ENCODE assay signal across 1 cellular context in genomic region chr11:64355078-64355940, GRCh38.
TF ChIP-seq lines count a peak whose summit lies in the region.

No MANE protein-coding gene starts in this region.

TF ChIP-seq in HCT116, 20 proteins besides CTCF, POLR2A, EP300 and RAD21 (continued from another document):
- TF ChIP-seq, protein P1, sequence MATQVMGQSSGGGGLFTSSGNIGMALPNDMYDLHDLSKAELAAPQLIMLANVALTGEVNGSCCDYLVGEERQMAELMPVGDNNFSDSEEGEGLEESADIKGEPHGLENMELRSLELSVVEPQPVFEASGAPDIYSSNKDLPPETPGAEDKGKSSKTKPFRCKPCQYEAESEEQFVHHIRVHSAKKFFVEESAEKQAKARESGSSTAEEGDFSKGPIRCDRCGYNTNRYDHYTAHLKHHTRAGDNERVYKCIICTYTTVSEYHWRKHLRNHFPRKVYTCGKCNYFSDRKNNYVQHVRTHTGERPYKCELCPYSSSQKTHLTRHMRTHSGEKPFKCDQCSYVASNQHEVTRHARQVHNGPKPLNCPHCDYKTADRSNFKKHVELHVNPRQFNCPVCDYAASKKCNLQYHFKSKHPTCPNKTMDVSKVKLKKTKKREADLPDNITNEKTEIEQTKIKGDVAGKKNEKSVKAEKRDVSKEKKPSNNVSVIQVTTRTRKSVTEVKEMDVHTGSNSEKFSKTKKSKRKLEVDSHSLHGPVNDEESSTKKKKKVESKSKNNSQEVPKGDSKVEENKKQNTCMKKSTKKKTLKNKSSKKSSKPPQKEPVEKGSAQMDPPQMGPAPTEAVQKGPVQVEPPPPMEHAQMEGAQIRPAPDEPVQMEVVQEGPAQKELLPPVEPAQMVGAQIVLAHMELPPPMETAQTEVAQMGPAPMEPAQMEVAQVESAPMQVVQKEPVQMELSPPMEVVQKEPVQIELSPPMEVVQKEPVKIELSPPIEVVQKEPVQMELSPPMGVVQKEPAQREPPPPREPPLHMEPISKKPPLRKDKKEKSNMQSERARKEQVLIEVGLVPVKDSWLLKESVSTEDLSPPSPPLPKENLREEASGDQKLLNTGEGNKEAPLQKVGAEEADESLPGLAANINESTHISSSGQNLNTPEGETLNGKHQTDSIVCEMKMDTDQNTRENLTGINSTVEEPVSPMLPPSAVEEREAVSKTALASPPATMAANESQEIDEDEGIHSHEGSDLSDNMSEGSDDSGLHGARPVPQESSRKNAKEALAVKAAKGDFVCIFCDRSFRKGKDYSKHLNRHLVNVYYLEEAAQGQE (IDR thresholded peaks at IDR 0.05; ENCODE audit: low read depth): no peak
- TF ChIP-seq ELF1 (IDR thresholded peaks at IDR 0.05; ENCODE audit: borderline replicate concordance, low read depth) (no peak), TCF7L2 (IDR thresholded peaks at IDR 0.05; ENCODE audit: borderline replicate concordance, extremely low read depth, insufficient read depth, insufficient read length) (peak; percentile 43), MAX (IDR thresholded peaks at IDR 0.05) (no peak), POLR2AphosphoS5 (IDR thresholded peaks at IDR 0.05; ENCODE audit: low read depth, low read length) (peak; percentile 59), EGR1 (IDR thresholded peaks at IDR 0.05; ENCODE audit: low read depth) (no peak), CBX3 (IDR thresholded peaks at IDR 0.05; ENCODE audit: low read depth) (no peak), JUND (IDR thresholded peaks at IDR 0.05) (no peak)
- TF ChIP-seq, protein P2, sequence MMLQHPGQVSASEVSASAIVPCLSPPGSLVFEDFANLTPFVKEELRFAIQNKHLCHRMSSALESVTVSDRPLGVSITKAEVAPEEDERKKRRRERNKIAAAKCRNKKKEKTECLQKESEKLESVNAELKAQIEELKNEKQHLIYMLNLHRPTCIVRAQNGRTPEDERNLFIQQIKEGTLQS (IDR thresholded peaks at IDR 0.05): no peak
TF ChIP-seq in HCT116: peak in this region for 4.
